1 cellular context compared by ENCODE assay signal in the genomic region with DNA sequence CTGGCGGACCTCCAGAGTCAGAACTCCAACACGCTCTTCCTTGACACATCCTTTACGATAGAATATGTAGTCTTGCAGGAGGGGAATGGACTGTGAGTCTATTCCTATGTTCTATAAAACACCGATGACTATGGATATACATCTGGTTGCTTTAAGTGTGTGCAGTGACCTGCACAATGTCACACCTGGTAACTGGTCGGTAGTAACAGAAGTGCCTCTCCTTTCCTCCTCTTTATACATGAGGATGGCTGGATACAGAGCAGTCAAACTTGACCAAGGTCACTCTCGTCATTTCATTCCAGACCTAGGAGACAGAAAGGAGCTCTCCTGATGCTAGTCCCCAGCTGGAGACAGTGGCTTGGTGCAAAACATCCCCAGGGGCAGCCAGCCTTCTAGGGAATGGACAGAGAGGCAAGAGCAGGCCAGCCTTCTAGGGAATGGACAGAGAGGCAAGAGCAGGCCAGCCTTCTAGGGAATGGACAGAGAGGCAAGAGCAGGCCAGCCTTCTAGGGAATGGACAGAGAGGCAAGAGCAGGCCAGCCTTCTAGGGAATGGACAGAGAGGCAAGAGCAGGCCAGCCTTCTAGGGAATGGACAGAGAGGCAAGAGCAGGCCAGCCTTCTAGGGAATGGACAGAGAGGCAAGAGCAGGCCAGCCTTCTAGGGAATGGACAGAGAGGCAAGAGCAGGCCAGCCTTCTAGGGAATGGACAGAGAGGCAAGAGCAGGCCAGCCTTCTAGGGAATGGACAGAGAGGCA. TPM values are rescaled to one million over a fixed set of nuclear protein-coding genes. Genes with fewer than 3 reads are reported as not detected.
"Had no signal": no experiment of that assay in that cellular context is flagged by ENCODE, and none has a peak within 500 bp of the region (broad histone marks: within the 10 kb centered on the region; RNA-seq: fewer than 3 reads in every experiment).

No MANE protein-coding gene starts in this region.

RNA-seq across cellular contexts. Expression of gene IQSEC3, which starts 21.2 kb away (rescaled TPM):
- total RNA-seq: MCF 10A had no signal
